In genomic region chr6:148807784-148808183, GRCh38 we compare ENCODE assay signal across 17 cellular contexts.
A peak's percentile ranks its signal among the peaks of the same experiment; 100 is the strongest.
DNase-seq lines count a peak whose midpoint lies in the region; ATAC-seq, FAIRE-seq and TF ChIP-seq lines count a peak whose summit lies in the region.
"Had no signal": no experiment of that assay in that cellular context is flagged by ENCODE, and none has a peak within 500 bp of the region (broad histone marks: within the 10 kb centered on the region; RNA-seq: fewer than 3 reads in every experiment).

No MANE protein-coding gene starts in this region.

- H3K27me3 Mint-ChIP-seq in immature natural killer cell (ENCODE audit: low read depth in 3 of 3), result peaks cover 0 to 2% (median 0%) of the 10 kb centered on the region in 3 donors
- no peaks in the 10 kb centered on the region for H3K27me3 Mint-ChIP-seq in stimulated activated memory B cell treated with anti-CD40 and anti-IgM and Interleukin-4, amounts not matched to agents 10 μg/mL and 1 μg/mL and 100 μg/mL, for 72 hours
- H3K27me3 Mint-ChIP-seq: B cell, IgD-negative memory B cell had no signal

- TF ChIP-seq CTCF in RWPE1 (conservative IDR thresholded peaks at IDR 0.05; ENCODE audit: low read depth), result no peak

- no peak overlapping the region for H3K4me3 Mint-ChIP-seq in immature natural killer cell
- H3K4me3 Mint-ChIP-seq in stimulated activated memory B cell treated with anti-CD40 and anti-IgM and Interleukin-4, amounts not matched to agents 10 μg/mL and 1 μg/mL and 100 μg/mL, for 72 hours, result no peak overlapping the region
- H3K4me3 Mint-ChIP-seq: B cell; CD8-positive, alpha-beta T cell; HFFc6; IgD-negative memory B cell had no signal

- H3K27ac Mint-ChIP-seq in immature natural killer cell, result peak overlapping the region in 5 of 6 donors; percentile 7 to 41 (median 18)
- H3K27ac Mint-ChIP-seq in stimulated activated memory B cell treated with anti-CD40 and anti-IgM and Interleukin-4, amounts not matched to agents 10 μg/mL and 1 μg/mL and 100 μg/mL, for 72 hours, result peak overlapping the region; percentile 4
- H3K27ac Mint-ChIP-seq: CD8-positive, alpha-beta T cell; HFFc6 had no signal

- TF ChIP-seq POLR2A in GM12891 (IDR thresholded peaks at IDR 0.05; ENCODE audit: low read depth, low read length), result no peak

- CTCF ChIA-PET in RWPE1 (lab: Yijun Ruan, JAX), result no interaction called here

- DNase-seq in GM12891 (ENCODE audit: insufficient read length, low spot score) (no peak), HuH-7 (ENCODE audit: low spot score) (peak; percentile 20), immature natural killer cell (no peak), RWPE1 (ENCODE audit: low spot score) (no peak), RPMI8226 (no peak)
- DNase-seq: Calu3; CD8-positive, alpha-beta T cell; GOT3; H7; HFFc6; KBM-7 had no signal

- POLR2A ChIA-PET in RWPE1 (lab: Yijun Ruan, JAX; ENCODE audit: low non-redundant PET), result no interaction called here

- ATAC-seq in stimulated activated memory B cell treated with anti-CD40 and anti-IgM and Interleukin-4, amounts not matched to agents 10 μg/mL and 1 μg/mL and 100 μg/mL, for 72 hours, result no peak
- ATAC-seq: CD8-positive, alpha-beta T cell; HCT116 had no signal

- H3K36me3 Mint-ChIP-seq in immature natural killer cell, result no peaks in the 10 kb centered on the region
- peaks cover 9% of the 10 kb centered on the region for H3K36me3 Mint-ChIP-seq in stimulated activated memory B cell treated with anti-CD40 and anti-IgM and Interleukin-4, amounts not matched to agents 10 μg/mL and 1 μg/mL and 100 μg/mL, for 72 hours
- H3K36me3 Mint-ChIP-seq: CD8-positive, alpha-beta T cell had no signal

- peaks cover 43 to 51% of the 10 kb centered on the region in 2 donors for H3K4me1 Mint-ChIP-seq in immature natural killer cell
- H3K4me1 Mint-ChIP-seq in stimulated activated memory B cell treated with anti-CD40 and anti-IgM and Interleukin-4, amounts not matched to agents 10 μg/mL and 1 μg/mL and 100 μg/mL, for 72 hours, result peaks cover 48% of the 10 kb centered on the region

- no peak overlapping the region for H3K27ac ChIP-seq in RWPE1
- H3K27ac ChIP-seq: BLaER1 treated with 17β-estradiol and CSF1 and Interleukin-3, amounts not matched to agents 10 nM and 100 nM had no signal

- peak; percentile 55 for FAIRE-seq in GM12891 (lab: Jason Lieb, UNC)
- FAIRE-seq: G401.6 had no signal

- no peaks in the 10 kb centered on the region for H3K9me3 Mint-ChIP-seq in immature natural killer cell
- H3K9me3 Mint-ChIP-seq in stimulated activated memory B cell treated with anti-CD40 and anti-IgM and Interleukin-4, amounts not matched to agents 10 μg/mL and 1 μg/mL and 100 μg/mL, for 72 hours, result no peaks in the 10 kb centered on the region
- H3K9me3 Mint-ChIP-seq: CD8-positive, alpha-beta T cell; HFFc6; IgD-negative memory B cell had no signal

TF ChIP-seq in GM12891, 5 proteins besides CTCF, POLR2A, EP300 and RAD21:
- no peak for TF ChIP-seq PAX5 (IDR thresholded peaks at IDR 0.05; ENCODE audit: insufficient read depth, low read length, severe bottlenecking)
- TF ChIP-seq SPI1 (IDR thresholded peaks at IDR 0.05; ENCODE audit: low read depth, low read length), result no peak
- TF ChIP-seq POU2F2 (IDR thresholded peaks at IDR 0.05; ENCODE audit: low read depth, low read length), result no peak
- TF ChIP-seq POLR2AphosphoS5 (IDR thresholded peaks at IDR 0.05; ENCODE audit: low read depth, low read length), result no peak
- no peak for TF ChIP-seq TAF1 (IDR thresholded peaks at IDR 0.05; ENCODE audit: low read depth, low read length)
